In genomic region chrX:23742693-23743622, GRCh38 we compare ENCODE assay signal across 8 cellular contexts. TPM values are rescaled to one million over a fixed set of nuclear protein-coding genes. Genes with fewer than 3 reads are reported as not detected.
DNase-seq lines count a peak whose midpoint lies in the region; TF ChIP-seq lines count a peak whose summit lies in the region.

Gene ACOT9 (minus strand): TSS chrX:23743276. CDS start chrX:23743144, 132 bp downstream.

- no peaks in the 10 kb centered on the region for H3K79me2 ChIP-seq in parathyroid adenoma

- intact Hi-C loops in transverse colon (cut with DNase I; ENCODE audit: low total_unique reads): no loop called here

- TF ChIP-seq CTCF in cardiac muscle cell (IDR thresholded peaks at IDR 0.05; ENCODE audit: low read depth, low read length): no peak
- TF ChIP-seq CTCF in parathyroid adenoma (IDR thresholded peaks at IDR 0.05): no peak
- no peak for TF ChIP-seq CTCF in transverse colon (IDR thresholded peaks at IDR 0.05)

- DNase-seq in G401 (ENCODE audit: low spot score): peak; percentile 87
- DNase-seq in GOT3 (lab: John Stamatoyannopoulos, UW): peak; percentile 60
- peak; percentile 87 for DNase-seq in LoVo (ENCODE audit: low spot score)
- DNase-seq in SW 1271 (lab: John Stamatoyannopoulos, UW): peak; percentile 52 to 74
- DNase-seq in activated naive CD8-positive, alpha-beta T cell treated with anti-CD3 and anti-CD28 coated beads, Interleukin-2, amount 50 U/mL, for 16 hours (ENCODE audit: low read depth, low spot score): peak; percentile 3
- DNase-seq in cardiac muscle cell (ENCODE audit: low read depth in 1 of 2, low spot score in 1 of 2): peak; percentile 89 to 97
- DNase-seq in transverse colon: peak; percentile 91

- H2AFZ ChIP-seq in parathyroid adenoma: peak within 1 kb of the TSS; percentile 78

- H3K4me1 ChIP-seq in cardiac muscle cell (ENCODE audit: low read depth): no peaks in the 10 kb centered on the region
- no peaks in the 10 kb centered on the region for H3K4me1 ChIP-seq in parathyroid adenoma
- peaks cover 0 to 7% (median 0%) of the 10 kb centered on the region in 4 donors for H3K4me1 ChIP-seq in transverse colon

- H3K36me3 ChIP-seq in cardiac muscle cell (no peaks in the 10 kb centered on the region), parathyroid adenoma (ENCODE audit: control insufficient read depth, insufficient read depth, low read length) (no peaks in the 10 kb centered on the region), transverse colon (no peaks in the 10 kb centered on the region)

- no peaks in the 10 kb centered on the region for H3K27me3 ChIP-seq in cardiac muscle cell
- no peaks in the 10 kb centered on the region for H3K27me3 ChIP-seq in parathyroid adenoma (ENCODE audit: control insufficient read depth, insufficient read depth, low read length)
- H3K27me3 ChIP-seq in transverse colon: no peaks in the 10 kb centered on the region

- H3K27ac ChIP-seq in cardiac muscle cell (peak within 1 kb of the TSS; percentile 49), parathyroid adenoma (peak within 1 kb of the TSS; percentile 86), transverse colon (peak within 1 kb of the TSS; percentile 91 to 96 (median 94))

- 60% methylated on average over 71 of the region's 74 CpGs; no CpG with 5 or more reads in 1 of the 2 donors for WGBS in transverse colon (ENCODE audit: low coverage in 1 of 2), 2 donors

- H3K4me3 ChIP-seq in cardiac muscle cell (peak within 1 kb of the TSS; percentile 42), parathyroid adenoma (ENCODE audit: low read depth, low read length) (peak within 1 kb of the TSS; percentile 61), transverse colon (peak within 1 kb of the TSS; percentile 58 to 82 (median 74))

- peak within 1 kb of the TSS; percentile 69 for H3K4me2 ChIP-seq in parathyroid adenoma (ENCODE audit: low read length)

- peak within 1 kb of the TSS; percentile 28 for H3K9ac ChIP-seq in parathyroid adenoma

- H3K9me3 ChIP-seq in cardiac muscle cell (ENCODE audit: low read depth) (no peaks in the 10 kb centered on the region), parathyroid adenoma (ENCODE audit: control insufficient read depth, low read length) (no peaks in the 10 kb centered on the region), transverse colon (no peaks in the 10 kb centered on the region)

- TF ChIP-seq POLR2A in transverse colon (IDR thresholded peaks at IDR 0.05): peak; percentile 80

- in situ Hi-C loops in G401 (cut with HindIII; ENCODE audit: low sequenced_read_pairs): no loop called here
- in situ Hi-C loops in transverse colon (cut with MboI; ENCODE audit: low pct_ligation_motif_present in 1 of 4, low pct_unique_long_range_greater_than_20kb in 1 of 4, low sequenced_read_pairs in 3 of 4): no loop called here

- no peak for TF ChIP-seq EP300 in transverse colon (IDR thresholded peaks at IDR 0.05; ENCODE audit: low read depth)

RNA-seq across cellular contexts. Expression of gene ACOT9, which starts in this region (rescaled TPM):
- 58.6 and 79.3 TPM in 2 replicates for total RNA-seq in G401 (2014; rRNA removed; shearing (Covaris generic))
- total RNA-seq in cardiac muscle cell: 20.2 and 22.2 TPM in 2 replicates
- polyA plus RNA-seq in cardiac muscle cell: 31.1 and 37.2 TPM in 2 replicates
- 10 to 100 TPM; 21.4 to 72.2 (median 27.5) TPM for total RNA-seq in transverse colon

Comparison
In these comparisons a context has a peak if more than half of its experiments do, and no peak if none do; other contexts are left out.
1. Peak in every context shown above with its lines: DNase-seq, H3K4me3 ChIP-seq and H3K27ac ChIP-seq.
2. DNase-seq: peak in every context shown above with its lines; median percentile 93 in cardiac muscle cell; 91 in transverse colon; 87 in G401; 87 in LoVo; 63 in SW 1271; 60 in GOT3; 3 in activated naive CD8-positive, alpha-beta T cell treated with anti-CD3 and anti-CD28 coated beads, Interleukin-2, amount 50 U/mL, for 16 hours.